Comparison of ENCODE assay signal across 27 cellular contexts in the genomic region with DNA sequence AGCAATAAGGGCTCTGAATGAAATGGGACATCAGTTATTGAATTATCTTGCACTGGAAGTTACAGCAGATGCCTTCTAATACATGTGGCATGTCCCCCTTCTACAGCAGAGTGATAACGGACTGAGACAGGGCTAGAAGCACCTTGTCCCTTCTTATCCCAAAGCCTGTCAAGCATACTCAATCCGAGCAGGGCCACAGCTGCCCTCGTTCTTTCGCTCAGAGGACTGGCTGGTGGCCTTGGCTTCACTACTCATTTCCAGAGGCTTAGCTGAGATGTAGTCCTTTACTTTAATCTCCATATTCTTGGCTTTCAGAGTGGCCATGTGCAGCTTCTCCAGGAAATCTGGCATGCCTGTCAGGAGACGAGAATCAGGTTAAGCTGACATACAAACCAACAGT. TPM values are rescaled to one million over a fixed set of nuclear protein-coding genes. Genes with fewer than 3 reads are reported as not detected.
"Had no signal": no experiment of that assay in that cellular context is flagged by ENCODE, and none has a peak within 500 bp of the region (broad histone marks: within the 10 kb centered on the region; RNA-seq: fewer than 3 reads in every experiment).

No MANE protein-coding gene starts in this region.

- H3K27ac ChIP-seq: breast epithelium, epithelial cell of prostate, esophagus squamous epithelium, lower lobe of right lung, thyroid gland, upper lobe of left lung, vagina had no signal

- H3K4me1 ChIP-seq: breast epithelium, lower lobe of right lung, thyroid gland, upper lobe of left lung, vagina had no signal

- H3K4me3 ChIP-seq: breast epithelium, esophagus squamous epithelium, lower lobe of right lung, stomach, thyroid gland, upper lobe of left lung, vagina had no signal

- ATAC-seq: activated naive CD8-positive, alpha-beta T cell treated with anti-CD3 and anti-CD28 coated beads, Interleukin-2, amount 50 U/mL, for 24 hours; natural killer cell treated with Interleukin-12 subunit alpha and Interleukin-12 subunit beta and Interleukin-15 and Interleukin-18, amount 100 ng/mL, for 72 hours; stimulated activated naive B cell treated with anti-CD40 and anti-IgM and Interleukin-4, amounts not matched to agents 10 μg/mL and 1 μg/mL and 100 μg/mL, for 72 hours had no signal

- H3K27me3 ChIP-seq: breast epithelium, esophagus squamous epithelium, stomach, thyroid gland, upper lobe of left lung, vagina had no signal

- FAIRE-seq: colon, endometrium, kidney had no signal

- H3K36me3 ChIP-seq: breast epithelium had no signal

- H3K9me3 ChIP-seq: breast epithelium, esophagus squamous epithelium, lower lobe of right lung, stomach, thyroid gland, upper lobe of left lung, vagina had no signal

- DNase-seq: activated CD4-positive, alpha-beta T cell treated with anti-CD3 and anti-CD28 coated beads for 4 hours; activated CD4-positive, alpha-beta T cell treated with anti-CD3 and anti-CD28 coated beads, Interleukin-2, amount 50 U/mL, for 48 hours; activated naive CD8-positive, alpha-beta T cell treated with anti-CD3 and anti-CD28 coated beads, Interleukin-2, amount 50 U/mL, for 24 hours; activated T-cell treated with anti-CD3 and anti-CD28 coated beads, Interleukin-2, amount 50 U/mL, for 48 hours; amygdala; effector CD8-positive, alpha-beta T cell; esophagus squamous epithelium; foreskin melanocyte; hypothalamus; immature natural killer cell; kidney; lower lobe of right lung; mesendoderm; stimulated activated CD4-positive, alpha-beta T cell treated with anti-CD3 and anti-CD28 coated beads, Interleukin-15, amount 100 ng/mL, for 24 hours; stimulated activated CD4-positive, alpha-beta T cell treated with anti-CD3 and anti-CD28 coated beads, Interleukin-2, amount 100 ng/mL, for 24 hours; stimulated activated naive B cell treated with anti-CD40 and anti-IgM and Interleukin-4, amounts not matched to agents 10 μg/mL and 1 μg/mL and 100 μg/mL, for 72 hours; thyroid gland; upper lobe of left lung had no signal

RNA-seq across cellular contexts. Expression of a gene that starts 48.3 kb away (rescaled TPM):
- total RNA-seq: dermis microvascular lymphatic vessel endothelial cell, kidney, lower lobe of right lung, renal cortical epithelial cell, stomach, thyroid gland, vagina had no signal
- polyA plus RNA-seq: immature natural killer cell had no signal
